ENCODE assay signal across 25 cellular contexts in the genomic region with DNA sequence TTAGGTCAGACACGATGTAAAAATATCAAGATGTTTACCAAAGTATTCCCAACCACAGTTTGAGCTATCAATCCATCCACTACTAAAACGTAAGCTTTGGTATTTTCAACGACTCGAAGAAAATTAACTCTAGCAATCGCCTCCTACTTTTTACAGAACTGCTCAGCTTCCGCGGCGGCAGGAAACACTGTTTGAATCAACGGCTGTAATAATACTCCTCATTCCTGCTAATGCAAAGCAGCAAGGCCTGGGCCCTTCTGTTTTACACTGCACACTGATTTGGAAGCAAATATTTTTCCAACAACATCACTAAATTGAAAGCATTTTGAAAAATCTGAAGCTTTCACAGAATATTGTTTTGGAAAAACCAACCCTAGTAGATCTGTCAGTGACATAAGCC.
DNase-seq lines count a peak whose midpoint lies in the region; ATAC-seq and TF ChIP-seq lines count a peak whose summit lies in the region.
"Had no signal": no experiment of that assay in that cellular context is flagged by ENCODE, and none has a peak within 500 bp of the region (broad histone marks: within the 10 kb centered on the region; RNA-seq: fewer than 3 reads in every experiment).

No MANE protein-coding gene starts in this region.

- POLR2A ChIA-PET in PC-9 (lab: Charles Lee; ENCODE audit: unreplicated experiment) (no interaction called here), OCI-LY7 (lab: Charles Lee) (no interaction called here)

- H3F3A ChIP-seq in PC-9 (ENCODE audit: insufficient read depth, low read depth), result peaks cover 4% of the 10 kb centered on the region; the same call in 1 of the 2 replicates

- no peaks in the 10 kb centered on the region for H4K20me1 ChIP-seq in PC-9 (ENCODE audit: insufficient read depth)
- H4K20me1 ChIP-seq in OCI-LY7 (ENCODE audit: insufficient read depth, low read length), result no peaks in the 10 kb centered on the region
- H4K20me1 ChIP-seq: BLaER1 had no signal

- H3K9ac ChIP-seq in adipocyte (ENCODE audit: low read length), result peak overlapping the region; percentile 65
- H3K9ac ChIP-seq: BLaER1 had no signal

- DNase-seq in AG10803 (ENCODE audit: low read depth) (peak; percentile 53), adipocyte (ENCODE audit: low read depth) (peak; percentile 40), fibroblast of villous mesenchyme (ENCODE audit: low read depth) (peak; percentile 8), ovary (peak in 3 of 5 donors; percentile 29 to 41 (median 38)), PC-9 (no peak), inferior parietal cortex (ENCODE audit: extremely low spot score) (no peak), OCI-LY7 (ENCODE audit: low spot score) (no peak)
- DNase-seq: activated CD4-positive, alpha-beta T cell treated with anti-CD3 and anti-CD28 coated beads for 1 hour; activated CD8-positive, alpha-beta T cell treated with anti-CD3 and anti-CD28 coated beads, Interleukin-2, amount 10 ng/mL, durations not matched to agents 7 days and 5 days; activated effector memory CD4-positive, alpha-beta T cell treated with Interleukin-2 at 50 U/mL for 16 hours; activated T-cell treated with anti-CD3 and anti-CD28 coated beads for 4 hours; central memory CD4-positive, alpha-beta T cell; DMS79; HFFc6; Karpas-422; NCI-H146; NCI-H446; NCI-H82; psoas muscle; stimulated activated naive CD8-positive, alpha-beta T cell treated with anti-CD3 and anti-CD28 coated beads, Interleukin-15, Interleukin-2, amounts not matched to agents 100 U/mL and 50 U/mL, for 24 hours had no signal

- CTCF ChIA-PET in PC-9 (lab: Charles Lee) (interaction anchor here (0.6 kb wide), 1 partner anchor 18 kb away, joined by 3 read pairs; no protein-coding TSS in a partner anchor), OCI-LY7 (lab: Charles Lee; ENCODE audit: unreplicated experiment) (no interaction called here)

- no peak for ATAC-seq in GM21526 (IDR thresholded peaks at IDR 0.05; ENCODE audit: low FRiP score, unreplicated experiment)
- ATAC-seq: activated CD8-positive, alpha-beta T cell treated with anti-CD3 and anti-CD28 coated beads, Interleukin-2, amount 10 ng/mL, durations not matched to agents 7 days and 5 days; psoas muscle; stimulated activated naive CD8-positive, alpha-beta T cell treated with anti-CD3 and anti-CD28 coated beads, Interleukin-15, Interleukin-2, amounts not matched to agents 100 U/mL and 50 U/mL, for 24 hours had no signal

- H3K79me2 ChIP-seq in PC-9 (ENCODE audit: low read depth) (no peaks in the 10 kb centered on the region), OCI-LY7 (ENCODE audit: insufficient read depth, low read depth, low read length) (no peaks in the 10 kb centered on the region)

- peak overlapping the region; percentile 1 for H3K4me3 ChIP-seq in AG10803 (ENCODE audit: low read length)
- peak overlapping the region; percentile 67 for H3K4me3 ChIP-seq in adipocyte (ENCODE audit: low read length)
- H3K4me3 ChIP-seq in fibroblast of villous mesenchyme (ENCODE audit: low read depth, low read length), result no peak overlapping the region
- H3K4me3 ChIP-seq in ovary, result no peak overlapping the region
- H3K4me3 ChIP-seq in PC-9, result no peak overlapping the region
- H3K4me3 ChIP-seq in OCI-LY7 (ENCODE audit: low read depth, low read length, poor library complexity, severe bottlenecking), result no peak overlapping the region
- H3K4me3 ChIP-seq: ascending aorta, BLaER1, psoas muscle, thoracic aorta had no signal

- H3K27me3 ChIP-seq in adipocyte (replicated peaks; ENCODE audit: control insufficient read depth, insufficient read depth, low read length), result no peaks in the 10 kb centered on the region
- no peaks in the 10 kb centered on the region for H3K27me3 ChIP-seq in ovary
- H3K27me3 ChIP-seq in PC-9 (ENCODE audit: insufficient read depth, low read depth), result no peaks in the 10 kb centered on the region
- H3K27me3 ChIP-seq: ascending aorta, BLaER1, neutrophil had no signal

- peaks cover 12% of the 10 kb centered on the region for H3K4me1 ChIP-seq in adipocyte (ENCODE audit: control insufficient read depth, insufficient read depth, low read length)
- H3K4me1 ChIP-seq in ovary (ENCODE audit: insufficient read depth), result peaks cover 2% of the 10 kb centered on the region
- peaks cover 21% of the 10 kb centered on the region for H3K4me1 ChIP-seq in PC-9 (replicated peaks; ENCODE audit: insufficient read depth)
- H3K4me1 ChIP-seq in OCI-LY7 (ENCODE audit: insufficient read depth, low read length, poor library complexity, severe bottlenecking), result no peaks in the 10 kb centered on the region
- H3K4me1 ChIP-seq: ascending aorta, BLaER1, psoas muscle had no signal

- H3K36me3 ChIP-seq in adipocyte (ENCODE audit: control insufficient read depth, insufficient read depth, low read length, severe bottlenecking), result no peaks in the 10 kb centered on the region
- H3K36me3 ChIP-seq in ovary, result no peaks in the 10 kb centered on the region
- H3K36me3 ChIP-seq in PC-9 (ENCODE audit: low read depth), result no peaks in the 10 kb centered on the region
- no peaks in the 10 kb centered on the region for H3K36me3 ChIP-seq in OCI-LY7 (ENCODE audit: insufficient read depth, low read length)
- H3K36me3 ChIP-seq: ascending aorta, BLaER1, neutrophil, thoracic aorta had no signal

- H2AFZ ChIP-seq in PC-9 (no peak overlapping the region), OCI-LY7 (ENCODE audit: low read length) (no peak overlapping the region)

- 8 to 25% (median 17%) methylated on average over 9 of the region's 9 CpGs for WGBS in ovary, 3 donors

- intact Hi-C loops in ovary (cut with DNase I), result no loop called here
- intact Hi-C loops in PC-9 (cut with micrococcal nuclease; ENCODE audit: unreplicated experiment), result no loop called here
- intact Hi-C loops in OCI-LY7 (cut with micrococcal nuclease; ENCODE audit: unreplicated experiment), result no loop called here

- H3K9me3 ChIP-seq in adipocyte (ENCODE audit: control insufficient read depth, low read length), result no peaks in the 10 kb centered on the region
- H3K9me3 ChIP-seq in ovary, result no peaks in the 10 kb centered on the region
- no peaks in the 10 kb centered on the region for H3K9me3 ChIP-seq in PC-9 (ENCODE audit: insufficient read depth, low read depth)
- H3K9me3 ChIP-seq in OCI-LY7 (ENCODE audit: low read length), result no peaks in the 10 kb centered on the region
- H3K9me3 ChIP-seq: ascending aorta, BLaER1, neutrophil, psoas muscle, thoracic aorta had no signal

- TF ChIP-seq CTCF in AG10803 (conservative IDR thresholded peaks at IDR 0.05; ENCODE audit: low read length) (no peak), fibroblast of villous mesenchyme (IDR thresholded peaks at IDR 0.05; ENCODE audit: insufficient read depth, low read depth, low read length) (no peak), ovary (IDR thresholded peaks at IDR 0.05) (no peak), PC-9 (conservative IDR thresholded peaks at IDR 0.05) (no peak), OCI-LY7 (conservative IDR thresholded peaks at IDR 0.05; ENCODE audit: low read length) (no peak)

- peak overlapping the region in 1 of 2 donors; percentile 66 for H3K27ac ChIP-seq in ovary
- H3K27ac ChIP-seq in PC-9, result no peak overlapping the region
- no peak overlapping the region for H3K27ac ChIP-seq in OCI-LY7 (ENCODE audit: low read depth, low read length, poor library complexity, severe bottlenecking)
- H3K27ac ChIP-seq: ascending aorta, BLaER1, neutrophil, psoas muscle, thoracic aorta had no signal

- H3K9me2 ChIP-seq in PC-9 (ENCODE audit: insufficient read depth) (no peaks in the 10 kb centered on the region), OCI-LY7 (ENCODE audit: insufficient read depth, low read length) (no peaks in the 10 kb centered on the region)

- BruUV-seq in PC-9 (replicated peaks; lab: Mats Ljungman, UMichigan) (no TSS peak), OCI-LY7 (replicated peaks; lab: Mats Ljungman, UMichigan) (no TSS peak)

- H3K4me2 ChIP-seq in PC-9 (no peak overlapping the region), OCI-LY7 (ENCODE audit: low read length) (no peak overlapping the region)
- H3K4me2 ChIP-seq: BLaER1 had no signal

- no peak for TF ChIP-seq POLR2A in ovary (IDR thresholded peaks at IDR 0.05)

- TF ChIP-seq EP300 in ovary (IDR thresholded peaks at IDR 0.05), result no peak

Comparison
In these comparisons a context has a peak if more than half of its experiments do, and no peak if none do; other contexts are left out.
1. DNase-seq: peak in AG10803 (single experiment), adipocyte (single experiment), fibroblast of villous mesenchyme (single experiment) and ovary (3 of 5); none in PC-9 (0 of 2), inferior parietal cortex (single experiment) and OCI-LY7 (single experiment).
2. H3K4me3 ChIP-seq: peak in AG10803 (single experiment) and adipocyte (single experiment); none in fibroblast of villous mesenchyme (single experiment), ovary (single experiment), PC-9 (single experiment) and OCI-LY7 (single experiment).